17 cellular contexts compared by ENCODE assay signal in the genomic region with DNA sequence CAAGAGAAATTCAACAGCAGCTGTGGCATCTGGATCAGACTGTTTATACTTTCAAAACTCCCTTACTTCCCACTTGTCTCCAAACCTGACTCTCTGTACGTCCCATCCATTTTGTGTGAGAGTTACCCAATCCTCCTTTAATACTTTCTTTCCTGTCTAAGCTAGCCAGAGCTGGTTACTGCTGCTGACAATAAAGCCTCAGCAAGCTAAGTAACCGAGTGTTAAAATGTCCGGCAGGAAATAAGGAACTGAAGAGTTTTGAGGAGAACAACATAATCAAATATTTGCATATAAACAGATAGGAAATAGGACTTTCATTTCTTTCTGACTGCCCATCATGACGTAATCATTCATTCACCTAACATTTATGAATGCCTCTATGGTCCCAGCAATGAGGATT. TPM values are rescaled to one million over a fixed set of nuclear protein-coding genes. Genes with fewer than 3 reads are reported as not detected.
DNase-seq lines count a peak whose midpoint lies in the region; ATAC-seq, FAIRE-seq and TF ChIP-seq lines count a peak whose summit lies in the region.
"Had no signal": no experiment of that assay in that cellular context is flagged by ENCODE, and none has a peak within 500 bp of the region (broad histone marks: within the 10 kb centered on the region; RNA-seq: fewer than 3 reads in every experiment).

No MANE protein-coding gene starts in this region.

- peaks cover 59% of the 10 kb centered on the region for H3K4me1 ChIP-seq in A549
- H3K4me1 ChIP-seq in H9 (ENCODE audit: insufficient read depth, low read length): peaks cover 18% of the 10 kb centered on the region; the same call in 1 of the 2 replicates
- H3K4me1 ChIP-seq: right lobe of liver had no signal

- CTCF ChIA-PET in A549 (lab: Yijun Ruan, JAX) (no interaction called here), T-cell (lab: Charles Lee) (interaction anchor here (0.5 to 2.3 kb wide), 6 partner anchors 12 to 290 kb away, joined by 3 to 6 read pairs (median 3); a partner anchor contains a TSS)

- H3K56ac ChIP-seq in H9 (ENCODE audit: insufficient read length, low read depth, low read length): no peak overlapping the region

- no peak overlapping the region for H2AFZ ChIP-seq in H9 (ENCODE audit: low read length)

- H3K79me1 ChIP-seq in H9 (ENCODE audit: insufficient read depth, low read depth, low read length, poor library complexity, severe bottlenecking): peaks cover 9% of the 10 kb centered on the region

- no peak overlapping the region for H3K4me2 ChIP-seq in A549
- no peak overlapping the region for H3K4me2 ChIP-seq in H9 (ENCODE audit: insufficient read depth, insufficient read length, low read length)

- H3K4ac ChIP-seq in H9 (ENCODE audit: low read depth, low read length): peak overlapping the region; percentile 56; the same call in 1 of the 2 replicates

- H3K18ac ChIP-seq in H9 (ENCODE audit: insufficient read length, low read depth, low read length): peak overlapping the region; percentile 60

- peaks cover 49 to 50% of the 10 kb centered on the region in 2 experiments for H3K4me1 Mint-ChIP-seq in H9
- peaks cover 64 to 79% (median 75%) of the 10 kb centered on the region in 3 donors for H3K4me1 Mint-ChIP-seq in T-cell

- H3K36me3 Mint-ChIP-seq in H9 (ENCODE audit: insufficient read depth in 1 of 3, low read depth in 3 of 3) (peaks cover 37 to 73% (median 47%) of the 10 kb centered on the region in 3 experiments), T-cell (peaks cover 47% of the 10 kb centered on the region)

- 82% methylated on average over 4 of the region's 4 CpGs for WGBS in A549 (ENCODE audit: missing lambda C conversion rate)
- WGBS in H9 (ENCODE audit: extremely low coverage, insufficient read length, low lambda C conversion rate): no CpG with 5 or more reads among the region's 4 CpGs

- TF ChIP-seq RAD21 in A549 (conservative IDR thresholded peaks at IDR 0.05 in 1 of 2, IDR thresholded peaks at IDR 0.05 in 1 of 2): no peak

- no peak overlapping the region for H2BK20ac ChIP-seq in H9 (ENCODE audit: low read depth, low read length, poor library complexity, severe bottlenecking)

- H3K27me3 Mint-ChIP-seq in H9 (ENCODE audit: low read depth) (no peaks in the 10 kb centered on the region), T-cell (no peaks in the 10 kb centered on the region)
- H3K27me3 Mint-ChIP-seq: effector memory CD8-positive, alpha-beta T cell had no signal

- H3K23me2 ChIP-seq in H9 (ENCODE audit: insufficient read length, low read depth, low read length, poor library complexity, severe bottlenecking): no peaks in the 10 kb centered on the region

- H4K5ac ChIP-seq in H9 (ENCODE audit: insufficient read length, low read depth, low read length): no peak overlapping the region

- TF ChIP-seq CTCF in A549 (IDR thresholded peaks at IDR 0.05) (no peak), H9 (conservative IDR thresholded peaks at IDR 0.05) (no peak)

- no peak overlapping the region for H2BK5ac ChIP-seq in H9 (ENCODE audit: insufficient read length, low read length)

- DNase-seq in A549 (ENCODE audit: low read depth in 1 of 2, low spot score in 1 of 2) (no peak), H9 (no peak), SKM-1 (lab: John Stamatoyannopoulos, UW; ENCODE audit: unreplicated experiment) (peak; percentile 45), iris pigment epithelial cell (ENCODE audit: low read depth) (peak; percentile 75), T-cell (no peak), glomerular visceral epithelial cell (ENCODE audit: extremely low spot score) (no peak), midbrain (lab: John Stamatoyannopoulos, UW) (no peak)
- DNase-seq in effector CD8-positive, alpha-beta T cell (lab: John Stamatoyannopoulos, UW): no peak
- DNase-seq: amygdala; BE2C; effector memory CD8-positive, alpha-beta T cell; hypothalamus; NCI-H1092 treated with DMSO at 0.1 percent for 48 hours; right lobe of liver; T-helper 1 cell had no signal

- ATAC-seq in A549 (no peak), T-cell (replicated peaks in 1 of 4) (no peak)
- ATAC-seq: effector memory CD8-positive, alpha-beta T cell; HCT116 had no signal

- no peak overlapping the region for H4K8ac ChIP-seq in H9 (replicated peaks; ENCODE audit: insufficient read length, low read depth, low read length)

- no peak overlapping the region for H3K9ac ChIP-seq in H9 (ENCODE audit: extremely low read depth, insufficient read length, low read length)

- H2BK15ac ChIP-seq in H9 (ENCODE audit: low read depth, low read length): no peak overlapping the region

- POLR2A ChIA-PET in A549 (lab: Yijun Ruan, JAX): interaction anchor here (0.6 to 1.5 kb wide), 2 partner anchors 8 to 11 kb away, joined by 3 read pairs; a partner anchor contains a TSS
- POLR2A ChIA-PET in T-cell (lab: Charles Lee): interaction anchor here in 1 of 2 donors (0.6 kb wide), 1 partner anchor 282 kb away, joined by 3 read pairs; no protein-coding TSS in a partner anchor

- H3K27ac Mint-ChIP-seq in H9: peak overlapping the region in 1 of 3 experiments; percentile 36; a peak in 2 of 7 replicates
- no peak overlapping the region for H3K27ac Mint-ChIP-seq in T-cell

- no peak overlapping the region for H3K23ac ChIP-seq in H9 (ENCODE audit: insufficient read length, low read depth, low read length)

- no peak overlapping the region for H3T11ph ChIP-seq in H9 (ENCODE audit: low read length)

- H3K27ac ChIP-seq in A549 (peak overlapping the region; percentile 63 to 76), H9 (ENCODE audit: insufficient read length, low read depth, low read length) (peak overlapping the region; percentile 57)
- H3K27ac ChIP-seq: right lobe of liver had no signal

- peaks cover 24% of the 10 kb centered on the region; the same call in 1 of the 2 replicates for H3K79me2 ChIP-seq in H9 (ENCODE audit: insufficient read depth, low read length)

- H3K14ac ChIP-seq in H9 (ENCODE audit: insufficient read depth, low read length): no peak overlapping the region

- no peaks in the 10 kb centered on the region for H3K9me3 ChIP-seq in A549
- peaks cover 7% of the 10 kb centered on the region for H3K9me3 ChIP-seq in H9 (ENCODE audit: control insufficient read depth, low read depth, low read length)
- H3K9me3 ChIP-seq: BE2C, right lobe of liver had no signal

- peak overlapping the region; percentile 71 for H2BK120ac ChIP-seq in H9 (ENCODE audit: low read depth, low read length, poor library complexity, severe bottlenecking)

- H3K9me3 Mint-ChIP-seq in H9: peaks cover 0 to 13% of the 10 kb centered on the region in 2 experiments; a peak in 3 of 5 replicates
- H3K9me3 Mint-ChIP-seq in T-cell: no peaks in the 10 kb centered on the region
- H3K9me3 Mint-ChIP-seq: effector memory CD8-positive, alpha-beta T cell had no signal

- no peak for TF ChIP-seq POLR2A in A549 (IDR thresholded peaks at IDR 0.05; ENCODE audit: low read length)

- H3K4me3 Mint-ChIP-seq in H9 (no peak overlapping the region), T-cell (no peak overlapping the region)
- H3K4me3 Mint-ChIP-seq: effector memory CD8-positive, alpha-beta T cell had no signal

- H3K27me3 ChIP-seq in H9 (ENCODE audit: insufficient read depth, low read length): no peaks in the 10 kb centered on the region
- H3K27me3 ChIP-seq: BE2C, right lobe of liver had no signal

- H4K20me1 ChIP-seq in H9 (ENCODE audit: control insufficient read depth, insufficient read depth, insufficient read length): no peaks in the 10 kb centered on the region

- H2AK5ac ChIP-seq in H9 (ENCODE audit: insufficient read length, low read length): no peak overlapping the region

- H2BK12ac ChIP-seq in H9 (ENCODE audit: insufficient read length, low read depth, low read length): no peak overlapping the region

- no peak overlapping the region for H3K4me3 ChIP-seq in A549
- H3K4me3 ChIP-seq: right lobe of liver had no signal

- TF ChIP-seq EP300 in A549 (IDR thresholded peaks at IDR 0.05): no peak

- no peak overlapping the region for H4K91ac ChIP-seq in H9 (ENCODE audit: insufficient read length, low read depth, low read length)

- no peak for FAIRE-seq in A549 (lab: Jason Lieb, UNC)
- FAIRE-seq: urothelium cell line had no signal

TF ChIP-seq in A549, 52 proteins besides CTCF, POLR2A, EP300 and RAD21 (continues in another document):
- TF ChIP-seq KDM5A (IDR thresholded peaks at IDR 0.05) (no peak), RCOR1 (IDR thresholded peaks at IDR 0.05; ENCODE audit: low read depth, low read length) (no peak), TP53 (CRISPR knock-in tag; IDR thresholded peaks at IDR 0.05) (no peak), JUNB (IDR thresholded peaks at IDR 0.05) (no peak), MAZ (IDR thresholded peaks at IDR 0.05; ENCODE audit: borderline replicate concordance, low read depth, low read length) (no peak), RNF2 (IDR thresholded peaks at IDR 0.05; ENCODE audit: borderline replicate concordance, low read depth) (no peak), RFX5 (IDR thresholded peaks at IDR 0.05) (no peak), GATA3 (IDR thresholded peaks at IDR 0.05; ENCODE audit: borderline replicate concordance) (no peak)
- TF ChIP-seq, protein P1, sequence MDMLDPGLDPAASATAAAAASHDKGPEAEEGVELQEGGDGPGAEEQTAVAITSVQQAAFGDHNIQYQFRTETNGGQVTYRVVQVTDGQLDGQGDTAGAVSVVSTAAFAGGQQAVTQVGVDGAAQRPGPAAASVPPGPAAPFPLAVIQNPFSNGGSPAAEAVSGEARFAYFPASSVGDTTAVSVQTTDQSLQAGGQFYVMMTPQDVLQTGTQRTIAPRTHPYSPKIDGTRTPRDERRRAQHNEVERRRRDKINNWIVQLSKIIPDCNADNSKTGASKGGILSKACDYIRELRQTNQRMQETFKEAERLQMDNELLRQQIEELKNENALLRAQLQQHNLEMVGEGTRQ (IDR thresholded peaks at IDR 0.05): no peak

RNA-seq across cellular contexts. Expression of a gene that starts 11.6 kb away (rescaled TPM):
- 75.5 and 94.3 TPM in 2 replicates for polyA plus RNA-seq in A549 (2011; rRNA removed)
- polyA plus RNA-seq in A549 (2012; cell fraction: cytosol; rRNA removed): 10.5 and 13.0 TPM in 2 replicates
- polyA plus RNA-seq in A549 (2012; cell fraction: nucleus; rRNA removed): 9.4 and 17.2 TPM in 2 replicates
- 56.1 to 65.1 TPM (median 61.6 TPM) in 3 replicates for polyA plus RNA-seq in A549 (2017; fragmentation: RNase III; extraction: RNeasy Plus Mini Kit Qiagen cat#74134 plus additional on column Dnase treatment)
- 26.4 and 26.9 TPM in 2 replicates for polyA minus RNA-seq in A549 (2011; rRNA and poly(A)+ RNA removed)
- total RNA-seq in H9 (2021): 63.0 and 65.2 TPM in 2 replicates
- 10 to 100 TPM; 43.4 to 67.6 (median 55.1) TPM for total RNA-seq in T-cell

RNA-seq across cellular contexts. Expression of a gene that starts 29.4 kb away (rescaled TPM):
- polyA plus RNA-seq in A549 (2011; rRNA removed) (271 and 360 TPM in 2 replicates), A549 (2017; fragmentation: RNase III; extraction: RNeasy Plus Mini Kit Qiagen cat#74134 plus additional on column Dnase treatment) (464 to 507 TPM (median 488 TPM) in 3 replicates)
- 240 and 249 TPM in 2 replicates for polyA plus RNA-seq in A549 (2012; cell fraction: cytosol; rRNA removed)
- 97.7 and 193 TPM in 2 replicates for polyA plus RNA-seq in A549 (2012; cell fraction: nucleus; rRNA removed)
- polyA minus RNA-seq in A549 (2011; rRNA and poly(A)+ RNA removed): 21.3 and 22.8 TPM in 2 replicates
- total RNA-seq in H9 (2021) (508 and 516 TPM in 2 replicates), T-cell (100 to 1,000 TPM; 195 to 213 (median 198) TPM)

Comparison
In these comparisons a context has a peak if more than half of its experiments do, and no peak if none do; other contexts are left out.
1. DNase-seq: peak in SKM-1 (single experiment) and iris pigment epithelial cell (single experiment); none in A549 (0 of 2), H9 (single experiment), T-cell (0 of 34), glomerular visceral epithelial cell (single experiment), midbrain (single experiment) and effector CD8-positive, alpha-beta T cell (single experiment).